In the genomic region with DNA sequence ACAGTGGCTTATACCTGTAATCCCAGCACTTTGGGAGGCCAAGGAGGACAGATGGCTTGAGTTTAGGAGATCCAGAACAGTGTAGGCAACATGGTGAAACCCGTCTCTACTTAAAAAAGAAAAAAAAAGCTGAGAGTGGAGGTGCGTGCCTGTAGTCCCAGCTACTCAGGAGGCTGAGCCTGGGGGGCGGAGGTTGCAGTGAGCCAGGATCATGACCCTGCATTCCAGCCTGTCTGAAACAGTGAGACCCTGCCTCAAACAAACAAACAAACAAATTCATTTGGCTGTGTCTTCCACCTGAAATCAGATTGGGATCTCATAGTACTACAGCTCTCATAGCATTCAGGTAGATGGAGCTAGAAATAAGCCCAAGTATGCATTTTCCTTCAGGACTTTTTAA, we compare ENCODE assay signal across 20 cellular contexts.
"Had no signal": no experiment of that assay in that cellular context is flagged by ENCODE, and none has a peak within 500 bp of the region (broad histone marks: within the 10 kb centered on the region; RNA-seq: fewer than 3 reads in every experiment).

No MANE protein-coding gene starts in this region.

- H3K27me3 Mint-ChIP-seq: naive B cell; stimulated activated memory B cell treated with anti-CD40 and anti-IgM and Interleukin-4, amounts not matched to agents 10 μg/mL and 1 μg/mL and 100 μg/mL, for 72 hours; stimulated activated naive CD8-positive, alpha-beta T cell treated with anti-CD3 and anti-CD28 coated beads, Interleukin-15, Interleukin-2, amounts not matched to agents 100 ng/mL and 50 ng/mL, for 24 hours had no signal

- DNase-seq: cortex of kidney; dorsolateral prefrontal cortex; effector CD8-positive, alpha-beta T cell; gastrocnemius medialis; left colon; left ventricle myocardium superior; mesenchymal stem cell; naive B cell; posterior cingulate gyrus; spleen; stimulated activated CD4-positive, alpha-beta T cell treated with anti-CD3 and anti-CD28 coated beads, Interleukin-15, amount 100 ng/mL, for 24 hours; stimulated activated CD4-positive, alpha-beta T cell treated with anti-CD3 and anti-CD28 coated beads, Interleukin-1b, Interleukin-23, amount 100 ng/mL, for 48 hours; stimulated activated CD4-positive, alpha-beta T cell treated with anti-CD3 and anti-CD28 coated beads, Interleukin-4, amount 100 ng/mL, for 24 hours; tibial artery; upper lobe of right lung had no signal

- H3K4me3 ChIP-seq: dorsolateral prefrontal cortex, gastrocnemius medialis, lung, spleen, tibial artery, upper lobe of right lung, vagina had no signal

- H3K4me3 Mint-ChIP-seq: nephron; stimulated activated memory B cell treated with anti-CD40 and anti-IgM and Interleukin-4, amounts not matched to agents 10 μg/mL and 1 μg/mL and 100 μg/mL, for 72 hours; stimulated activated naive CD8-positive, alpha-beta T cell treated with anti-CD3 and anti-CD28 coated beads, Interleukin-15, Interleukin-2, amounts not matched to agents 100 ng/mL and 50 ng/mL, for 24 hours had no signal

- H3K9me3 Mint-ChIP-seq: nephron; stimulated activated memory B cell treated with anti-CD40 and anti-IgM and Interleukin-4, amounts not matched to agents 10 μg/mL and 1 μg/mL and 100 μg/mL, for 72 hours; stimulated activated naive CD8-positive, alpha-beta T cell treated with anti-CD3 and anti-CD28 coated beads, Interleukin-15, Interleukin-2, amounts not matched to agents 100 ng/mL and 50 ng/mL, for 24 hours had no signal

- H3K27ac ChIP-seq: dorsolateral prefrontal cortex, gastrocnemius medialis, spleen, tibial artery, upper lobe of right lung, vagina had no signal

- H3K4me1 ChIP-seq: gastrocnemius medialis, spleen, tibial artery, upper lobe of right lung, vagina had no signal

- H3K27ac Mint-ChIP-seq: nephron; stimulated activated memory B cell treated with anti-CD40 and anti-IgM and Interleukin-4, amounts not matched to agents 10 μg/mL and 1 μg/mL and 100 μg/mL, for 72 hours; stimulated activated naive CD8-positive, alpha-beta T cell treated with anti-CD3 and anti-CD28 coated beads, Interleukin-15, Interleukin-2, amounts not matched to agents 100 ng/mL and 50 ng/mL, for 24 hours had no signal

- H3K36me3 ChIP-seq: gastrocnemius medialis, upper lobe of right lung had no signal

- H3K27me3 ChIP-seq: dorsolateral prefrontal cortex, gastrocnemius medialis, spleen, tibial artery, upper lobe of right lung, vagina had no signal

- H3K4me1 Mint-ChIP-seq: nephron had no signal

- H3K9me3 ChIP-seq: gastrocnemius medialis, tibial artery, upper lobe of right lung, vagina had no signal
